In the genomic region with DNA sequence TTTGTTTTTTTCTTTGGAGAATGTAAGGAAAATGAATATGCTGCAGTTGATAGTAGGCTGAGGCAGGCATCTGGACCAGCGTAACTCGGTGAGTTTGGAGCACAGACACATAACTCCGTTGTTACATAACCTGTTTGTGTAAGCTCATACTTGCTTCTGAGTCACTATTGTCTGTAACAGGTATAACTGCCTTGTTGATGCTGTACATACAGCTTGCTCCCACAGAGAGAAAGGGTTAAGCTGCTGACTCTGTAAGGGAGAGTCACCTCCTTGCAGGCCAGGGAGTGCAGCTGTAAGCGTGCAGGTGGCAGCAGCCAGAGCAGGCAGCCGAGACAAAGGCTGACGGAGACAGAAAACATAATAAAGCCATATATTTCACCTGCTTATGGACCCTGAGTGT, we compare ENCODE assay signal across 30 cellular contexts. TPM values are rescaled to one million over a fixed set of nuclear protein-coding genes. Genes with fewer than 3 reads are reported as not detected.
"Had no signal": no experiment of that assay in that cellular context is flagged by ENCODE, and none has a peak within 500 bp of the region (broad histone marks: within the 10 kb centered on the region; RNA-seq: fewer than 3 reads in every experiment).

No MANE protein-coding gene starts in this region.

- H3K27ac ChIP-seq: SK-N-MC had no signal

- H3K4me3 ChIP-seq: SK-N-MC had no signal

- DNase-seq: activated B cell treated with CpG ODN at 0.5 μM for 24 hours; activated CD4-positive, alpha-beta T cell treated with anti-CD3 and anti-CD28 coated beads for 1 hour; activated CD4-positive, alpha-beta T cell treated with anti-CD3 and anti-CD28 coated beads, Interleukin-2, amount 10 ng/mL, durations not matched to agents 24 days and 14 days; activated CD4-positive, alpha-beta T cell treated with anti-CD3 and anti-CD28 coated beads, Interleukin-2, amount 50 U/mL, for 48 hours; activated CD8-positive, alpha-beta memory T cell treated with anti-CD3 and anti-CD28 coated beads, Interleukin-2, amount 10 ng/mL, durations not matched to agents 7 days and 5 days; activated effector memory CD4-positive, alpha-beta T cell treated with Interleukin-2 at 50 U/mL for 16 hours; activated naive CD4-positive, alpha-beta T cell; activated naive CD8-positive, alpha-beta T cell treated with anti-CD3 and anti-CD28 coated beads, Interleukin-2, amount 50 U/mL, for 24 hours; activated T-cell treated with anti-CD3 and anti-CD28 coated beads, Interleukin-2, amount 50 U/mL, for 24 hours; amniotic stem cell; IMR-90; Kasumi-1; KBM-7; NCI-H1048; NCI-H146; NCI-H187 treated with DMSO at 0.1 percent for 48 hours; NCI-H2081 treated with DMSO at 0.1 percent for 48 hours; NCI-H2171 treated with DMSO at 0.1 percent for 48 hours; NCI-H226; NCI-H69; NK-92 treated with Interleukin-12 subunit alpha and Interleukin-12 subunit beta, amount 100 ng/mL, for 24 hours; T-cell; T-helper 2 cell; T1000 had no signal

- ATAC-seq: activated CD8-positive, alpha-beta memory T cell treated with anti-CD3 and anti-CD28 coated beads, Interleukin-2, amount 10 ng/mL, durations not matched to agents 7 days and 5 days; activated naive CD4-positive, alpha-beta T cell treated with anti-CD3 and anti-CD28 coated beads, Interleukin-2, amount 50 U/mL, for 72 hours; activated naive CD8-positive, alpha-beta T cell treated with anti-CD3 and anti-CD28 coated beads, Interleukin-2, amount 50 U/mL, for 24 hours; T-cell had no signal

RNA-seq across cellular contexts. Expression of a gene that starts 20.4 kb away (rescaled TPM):
- total RNA-seq: activated B cell treated with CpG ODN at 0.5 μM for 24 hours; activated CD4-positive, alpha-beta T cell treated with anti-CD3 and anti-CD28 coated beads, Interleukin-2, amount 10 ng/mL, durations not matched to agents 24 days and 14 days; activated CD8-positive, alpha-beta memory T cell treated with anti-CD3 and anti-CD28 coated beads, Interleukin-2, amount 10 ng/mL, durations not matched to agents 7 days and 5 days; activated naive CD4-positive, alpha-beta T cell treated with anti-CD3 and anti-CD28 coated beads, Interleukin-2, amount 50 U/mL, for 72 hours; activated T-helper 1 cell treated with anti-CD3 and anti-CD28 coated beads, Interleukin-12 subunit alpha, Interleukin-12 subunit beta, Interleukin-2, Interleukin-4 antibody, amounts not matched to agents 30 ng/mL and 10 ng/mL and 1 ng/mL, durations not matched to agents 14 hours and 24 hours and 36 hours; astrocyte; cardiac septum; IMR-90; NCI-H460 had no signal
